In the genomic region with DNA sequence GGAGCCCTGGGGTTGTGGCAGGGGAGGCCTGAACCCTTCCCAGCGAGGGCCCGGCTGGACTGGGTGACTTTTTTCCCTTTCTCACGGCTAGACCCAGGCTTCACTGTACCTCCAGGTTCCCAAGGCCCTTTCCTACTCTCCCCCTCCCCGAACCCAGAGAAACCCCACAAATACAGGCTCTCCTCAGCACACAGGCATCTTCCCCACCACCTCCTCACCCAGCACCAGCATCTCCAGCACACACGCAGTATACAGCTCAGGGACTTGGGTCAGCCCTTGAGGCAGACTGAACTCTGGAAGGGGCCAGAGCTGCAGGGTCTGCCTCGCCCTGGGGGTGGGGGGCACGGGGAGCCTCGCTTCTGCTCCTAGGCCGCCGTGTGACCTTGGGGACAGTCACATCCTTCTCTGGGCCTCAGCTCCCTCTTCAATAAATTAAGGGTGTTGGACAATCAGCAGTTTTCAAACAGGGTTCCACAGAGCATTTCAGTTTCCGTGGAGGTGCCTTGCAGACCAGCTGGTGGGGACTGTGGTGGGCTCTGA, we compare ENCODE assay signal across 18 cellular contexts. TPM values are rescaled to one million over a fixed set of nuclear protein-coding genes. Genes with fewer than 3 reads are reported as not detected.
A peak's percentile ranks its signal among the peaks of the same experiment; 100 is the strongest.
DNase-seq lines count a peak whose midpoint lies in the region; ATAC-seq, FAIRE-seq and TF ChIP-seq lines count a peak whose summit lies in the region.
"Had no signal": no experiment of that assay in that cellular context is flagged by ENCODE, and none has a peak within 500 bp of the region (broad histone marks: within the 10 kb centered on the region; RNA-seq: fewer than 3 reads in every experiment).

No MANE protein-coding gene starts in this region.

- no peak overlapping the region for H3K4me3 ChIP-seq in neural progenitor cell
- H3K4me3 ChIP-seq in spleen, result no peak overlapping the region
- no peak overlapping the region for H3K4me3 ChIP-seq in HAP-1
- H3K4me3 ChIP-seq: BLaER1 had no signal

- H3K4me1 ChIP-seq in neural progenitor cell, result no peaks in the 10 kb centered on the region
- H3K4me1 ChIP-seq in spleen, result peaks cover 0 to 18% (median 2%) of the 10 kb centered on the region in 6 donors
- H3K4me1 ChIP-seq in HAP-1, result 0 out of 2 replicates have a peak, but pooled peaks cover 2% of the 10 kb centered on the region

- DNase-seq in activated naive CD8-positive, alpha-beta T cell treated with anti-CD3 and anti-CD28 coated beads, Interleukin-2, amount 10 ng/mL, durations not matched to agents 7 days and 5 days, result peak; percentile 20
- no peak for DNase-seq in activated naive CD8-positive, alpha-beta T cell treated with anti-CD3 and anti-CD28 coated beads for 36 hours
- peak; percentile 57 for DNase-seq in chondrocyte (ENCODE audit: low spot score)
- no peak for DNase-seq in neural progenitor cell (ENCODE audit: low spot score)
- DNase-seq in spleen, result peak; percentile 23
- DNase-seq in middle frontal gyrus (ENCODE audit: extremely low spot score, low spot score), result no peak
- DNase-seq in HAP-1 (ENCODE audit: low spot score in 2 of 2), result no peak
- DNase-seq in GM12892 (ENCODE audit: insufficient read length), result no peak
- DNase-seq: 8988T, AML-193, Caco-2, DMS53, GF-D8 had no signal

- no peak overlapping the region for H3K9ac ChIP-seq in neural progenitor cell
- H3K9ac ChIP-seq: BLaER1 had no signal

- intact Hi-C loops in spleen (cut with DNase I; ENCODE audit: low total_unique reads), result no loop called here

- H3K4me2 ChIP-seq in neural progenitor cell, result no peak overlapping the region

- peaks cover 8% of the 10 kb centered on the region for H3K27me3 Mint-ChIP-seq in activated naive CD8-positive, alpha-beta T cell treated with anti-CD3 and anti-CD28 coated beads, Interleukin-2, amount 10 ng/mL, durations not matched to agents 7 days and 5 days
- H3K27me3 Mint-ChIP-seq in activated naive CD8-positive, alpha-beta T cell treated with anti-CD3 and anti-CD28 coated beads for 36 hours, result no peaks in the 10 kb centered on the region
- H3K27me3 Mint-ChIP-seq in chondrocyte (ENCODE audit: low read depth), result peaks cover 27% of the 10 kb centered on the region
- H3K27me3 Mint-ChIP-seq in neural progenitor cell (ENCODE audit: insufficient read depth, low read depth), result peaks cover 7% of the 10 kb centered on the region
- H3K27me3 Mint-ChIP-seq: CD8-positive, alpha-beta memory T cell had no signal

- no peak overlapping the region for H2AFZ ChIP-seq in neural progenitor cell (replicated peaks)

- H3K4me3 Mint-ChIP-seq in activated naive CD8-positive, alpha-beta T cell treated with anti-CD3 and anti-CD28 coated beads, Interleukin-2, amount 10 ng/mL, durations not matched to agents 7 days and 5 days, result no peak overlapping the region
- H3K4me3 Mint-ChIP-seq in activated naive CD8-positive, alpha-beta T cell treated with anti-CD3 and anti-CD28 coated beads for 36 hours, result no peak overlapping the region
- H3K4me3 Mint-ChIP-seq in chondrocyte (ENCODE audit: unreplicated experiment) (no peak overlapping the region), neural progenitor cell (no peak overlapping the region)
- H3K4me3 Mint-ChIP-seq: CD8-positive, alpha-beta memory T cell had no signal

- peaks cover 20% of the 10 kb centered on the region for H3K4me1 Mint-ChIP-seq in activated naive CD8-positive, alpha-beta T cell treated with anti-CD3 and anti-CD28 coated beads, Interleukin-2, amount 10 ng/mL, durations not matched to agents 7 days and 5 days
- peaks cover 25% of the 10 kb centered on the region for H3K4me1 Mint-ChIP-seq in activated naive CD8-positive, alpha-beta T cell treated with anti-CD3 and anti-CD28 coated beads for 36 hours
- H3K4me1 Mint-ChIP-seq in chondrocyte (ENCODE audit: low read depth), result no peaks in the 10 kb centered on the region
- H3K4me1 Mint-ChIP-seq in neural progenitor cell, result peaks cover 13% of the 10 kb centered on the region

- H4K20me1 ChIP-seq in neural progenitor cell (ENCODE audit: low read depth), result no peaks in the 10 kb centered on the region
- H4K20me1 ChIP-seq: BLaER1 had no signal

- H3K27ac Mint-ChIP-seq in activated naive CD8-positive, alpha-beta T cell treated with anti-CD3 and anti-CD28 coated beads, Interleukin-2, amount 10 ng/mL, durations not matched to agents 7 days and 5 days, result no peak overlapping the region
- no peak overlapping the region for H3K27ac Mint-ChIP-seq in activated naive CD8-positive, alpha-beta T cell treated with anti-CD3 and anti-CD28 coated beads for 36 hours
- H3K27ac Mint-ChIP-seq in chondrocyte (ENCODE audit: unreplicated experiment) (no peak overlapping the region), neural progenitor cell (peak overlapping the region; percentile 78)
- H3K27ac Mint-ChIP-seq: CD8-positive, alpha-beta memory T cell had no signal

- POLR2A ChIA-PET in activated naive CD8-positive, alpha-beta T cell treated with anti-CD3 and anti-CD28 coated beads, Interleukin-2, amount 10 ng/mL, durations not matched to agents 7 days and 5 days (lab: Charles Lee), result no interaction called here

- TF ChIP-seq POLR2A in spleen (IDR thresholded peaks at IDR 0.05) (no peak), GM12892 (IDR thresholded peaks at IDR 0.05; ENCODE audit: low read depth, low read length) (no peak)

- 76 to 96% (median 93%) methylated on average over 11 of the region's 11 CpGs for WGBS in spleen, 5 donors

- no peaks in the 10 kb centered on the region for H3K9me3 ChIP-seq in neural progenitor cell (ENCODE audit: low read depth)
- no peaks in the 10 kb centered on the region for H3K9me3 ChIP-seq in spleen
- no peaks in the 10 kb centered on the region for H3K9me3 ChIP-seq in HAP-1
- H3K9me3 ChIP-seq: BLaER1, Caco-2 had no signal

- no peak for TF ChIP-seq CTCF in chondrocyte (IDR thresholded peaks at IDR 0.05)
- no peak for TF ChIP-seq CTCF in neural progenitor cell (IDR thresholded peaks at IDR 0.05)
- no peak for TF ChIP-seq CTCF in spleen (IDR thresholded peaks at IDR 0.05 in 8 of 11, conservative IDR thresholded peaks at IDR 0.05 in 3 of 11)

- no peaks in the 10 kb centered on the region for H3F3A ChIP-seq in neural progenitor cell (ENCODE audit: low read depth)

- H3K27me3 ChIP-seq in neural progenitor cell, result no peaks in the 10 kb centered on the region
- H3K27me3 ChIP-seq in spleen (replicated peaks in 1 of 7), result no peaks in the 10 kb centered on the region
- H3K27me3 ChIP-seq in HAP-1 (ENCODE audit: low read depth), result peaks cover 22% of the 10 kb centered on the region

- FAIRE-seq in GM12892 (lab: Jason Lieb, UNC), result no peak
- FAIRE-seq: H54, HepG2, HTR-8/SVneo had no signal

- no peaks in the 10 kb centered on the region for H3K36me3 ChIP-seq in neural progenitor cell
- H3K36me3 ChIP-seq in spleen, result no peaks in the 10 kb centered on the region
- no peaks in the 10 kb centered on the region for H3K36me3 ChIP-seq in HAP-1 (replicated peaks)
- H3K36me3 ChIP-seq: BLaER1 had no signal

- no peaks in the 10 kb centered on the region for H3K9me3 Mint-ChIP-seq in activated naive CD8-positive, alpha-beta T cell treated with anti-CD3 and anti-CD28 coated beads, Interleukin-2, amount 10 ng/mL, durations not matched to agents 7 days and 5 days
- H3K9me3 Mint-ChIP-seq in activated naive CD8-positive, alpha-beta T cell treated with anti-CD3 and anti-CD28 coated beads for 36 hours, result peaks cover 2% of the 10 kb centered on the region
- H3K9me3 Mint-ChIP-seq in chondrocyte (ENCODE audit: low read depth) (no peaks in the 10 kb centered on the region), neural progenitor cell (no peaks in the 10 kb centered on the region)
- H3K9me3 Mint-ChIP-seq: CD8-positive, alpha-beta memory T cell had no signal

- no peak for ATAC-seq in activated naive CD8-positive, alpha-beta T cell treated with anti-CD3 and anti-CD28 coated beads, Interleukin-2, amount 10 ng/mL, durations not matched to agents 7 days and 5 days (ENCODE audit: low read depth)
- ATAC-seq: HepG2 had no signal

- H3K27ac ChIP-seq in neural progenitor cell, result no peak overlapping the region
- H3K27ac ChIP-seq in spleen, result no peak overlapping the region
- H3K27ac ChIP-seq: BLaER1 had no signal

- in situ Hi-C loops in HAP-1 (cut with MboI; ENCODE audit: low sequenced_read_pairs), result no loop called here

- H3K79me2 ChIP-seq in neural progenitor cell (ENCODE audit: low read depth), result no peaks in the 10 kb centered on the region

- H3K36me3 Mint-ChIP-seq in activated naive CD8-positive, alpha-beta T cell treated with anti-CD3 and anti-CD28 coated beads, Interleukin-2, amount 10 ng/mL, durations not matched to agents 7 days and 5 days, result no peaks in the 10 kb centered on the region
- H3K36me3 Mint-ChIP-seq in activated naive CD8-positive, alpha-beta T cell treated with anti-CD3 and anti-CD28 coated beads for 36 hours, result no peaks in the 10 kb centered on the region
- no peaks in the 10 kb centered on the region for H3K36me3 Mint-ChIP-seq in chondrocyte (ENCODE audit: low read depth)
- H3K36me3 Mint-ChIP-seq in neural progenitor cell, result no peaks in the 10 kb centered on the region
- H3K36me3 Mint-ChIP-seq: CD8-positive, alpha-beta memory T cell had no signal

RNA-seq across cellular contexts. Expression of a gene that starts 4.5 kb away (rescaled TPM):
- total RNA-seq in activated naive CD8-positive, alpha-beta T cell treated with anti-CD3 and anti-CD28 coated beads, Interleukin-2, amount 10 ng/mL, durations not matched to agents 7 days and 5 days, result 1 to 10 TPM; 2.7 to 5.0 TPM
- 1 to 10 TPM; 1.9 to 3.4 TPM for total RNA-seq in activated naive CD8-positive, alpha-beta T cell treated with anti-CD3 and anti-CD28 coated beads for 36 hours
- total RNA-seq in chondrocyte (not detected in 3 replicates), neural progenitor cell (ENCODE audit: low replicate concordance) (0.22 TPM in 1 of 2 replicates, not detected in the other), spleen (1 to 10 TPM in 6 of 7 donors, under 1 TPM in 1; 0.95 to 2.2 (median 1.7) TPM)
- 1 to 10 TPM; 1.3 to 1.9 (median 1.5) TPM for polyA plus RNA-seq in spleen
- 0.51 TPM for polyA plus RNA-seq in GM12892 (2012; ENCODE audit: missing spikeins)
- total RNA-seq: HepG2 had no signal
- polyA plus RNA-seq: HepG2 had no signal

RNA-seq across cellular contexts. Expression of a gene that starts 48.2 kb away (rescaled TPM):
- total RNA-seq in activated naive CD8-positive, alpha-beta T cell treated with anti-CD3 and anti-CD28 coated beads, Interleukin-2, amount 10 ng/mL, durations not matched to agents 7 days and 5 days, result under 1 TPM in 1 of 2 experiments, not detected in 1; 0.31 TPM
- total RNA-seq in activated naive CD8-positive, alpha-beta T cell treated with anti-CD3 and anti-CD28 coated beads for 36 hours, result under 1 TPM in 1 of 2 experiments, not detected in 1; 0.18 TPM
- total RNA-seq in chondrocyte (0.53 to 3.0 TPM (median 2.8 TPM) in 3 replicates), neural progenitor cell (ENCODE audit: low replicate concordance) (95.6 and 123 TPM in 2 replicates), spleen (100 to 1,000 TPM in 5 of 7 donors, 10 to 100 TPM in 2; 75.4 to 230 (median 140) TPM)
- 10 to 100 TPM; 40.8 to 71.5 (median 51.4) TPM for polyA plus RNA-seq in spleen
- 1.1 TPM for polyA plus RNA-seq in GM12892 (2012; ENCODE audit: missing spikeins)
- total RNA-seq: HepG2 had no signal
- polyA plus RNA-seq: CD8-positive, alpha-beta memory T cell; HepG2 had no signal

Comparison
In these comparisons a context has a peak if more than half of its experiments do, and no peak if none do; other contexts are left out.
1. DNase-seq: peak in activated naive CD8-positive, alpha-beta T cell treated with anti-CD3 and anti-CD28 coated beads, Interleukin-2, amount 10 ng/mL, durations not matched to agents 7 days and 5 days (single experiment), chondrocyte (single experiment) and spleen (single experiment); none in activated naive CD8-positive, alpha-beta T cell treated with anti-CD3 and anti-CD28 coated beads for 36 hours (single experiment), neural progenitor cell (single experiment), middle frontal gyrus (single experiment), HAP-1 (0 of 2) and GM12892 (single experiment).
2. RNA of a gene that starts 48.2 kb away (total RNA-seq): 75.4 to 230 TPM in spleen and 95.6 to 123 TPM in neural progenitor cell; 0.53 to 3.0 TPM in chondrocyte, 0.31 TPM in activated naive CD8-positive, alpha-beta T cell treated with anti-CD3 and anti-CD28 coated beads, Interleukin-2, amount 10 ng/mL, durations not matched to agents 7 days and 5 days and 0.18 TPM in activated naive CD8-positive, alpha-beta T cell treated with anti-CD3 and anti-CD28 coated beads for 36 hours; every median in the first group is over 10 times any median in the second.